8 cellular contexts compared by ENCODE assay signal in the genomic region with DNA sequence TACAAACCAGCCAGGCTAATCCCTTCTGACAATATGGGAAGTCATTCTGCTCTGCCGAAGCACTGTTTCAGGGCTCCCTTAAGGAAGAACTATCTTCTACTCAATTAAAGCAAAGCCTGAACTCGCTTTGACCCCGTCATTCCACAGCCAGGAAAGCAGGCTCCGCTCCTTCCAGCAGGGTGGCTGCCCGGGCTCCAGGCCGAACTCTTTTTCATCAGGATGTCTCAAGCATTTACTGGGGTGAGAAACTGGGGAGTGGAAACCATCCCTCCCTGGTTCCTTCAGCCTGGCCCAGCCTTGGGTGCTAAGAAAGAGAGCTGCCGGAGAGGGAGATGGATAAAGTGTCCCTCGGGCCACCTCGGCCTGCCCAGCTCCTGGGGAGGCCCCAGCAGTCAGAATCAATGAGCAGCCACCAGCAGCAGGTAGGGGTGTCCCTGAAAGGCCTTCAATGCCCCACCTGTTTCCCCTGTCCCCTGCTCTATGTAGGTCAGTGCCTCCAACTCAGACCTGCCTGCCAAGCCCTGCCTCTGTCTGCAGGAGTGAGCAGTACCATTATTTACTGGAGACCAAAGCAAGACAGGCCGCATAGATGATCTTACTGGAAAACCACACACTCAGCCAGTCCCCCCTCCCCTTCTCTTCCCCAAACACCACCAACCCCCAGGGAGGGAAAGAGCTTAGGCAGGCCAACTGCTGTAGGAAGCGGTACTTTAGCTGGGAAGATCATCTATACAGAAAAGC.
DNase-seq lines count a peak whose midpoint lies in the region; ATAC-seq and TF ChIP-seq lines count a peak whose summit lies in the region.

No MANE protein-coding gene starts in this region.

- H3K27me3 Mint-ChIP-seq in activated naive CD8-positive, alpha-beta T cell treated with anti-CD3 and anti-CD28 coated beads for 36 hours: no peaks in the 10 kb centered on the region

- peaks cover 2% of the 10 kb centered on the region for H3K4me1 Mint-ChIP-seq in activated naive CD8-positive, alpha-beta T cell treated with anti-CD3 and anti-CD28 coated beads for 36 hours

- no peak overlapping the region for H3K27ac Mint-ChIP-seq in activated naive CD8-positive, alpha-beta T cell treated with anti-CD3 and anti-CD28 coated beads for 36 hours

- H3K36me3 ChIP-seq in WERI-Rb-1 (no peaks in the 10 kb centered on the region), left lung (no peaks in the 10 kb centered on the region), tibial artery (no peaks in the 10 kb centered on the region)

- H3K4me1 ChIP-seq in left lung: peaks cover 35 to 71% of the 10 kb centered on the region in 2 donors
- H3K4me1 ChIP-seq in tibial artery: peaks cover 0 to 56% (median 42%) of the 10 kb centered on the region in 4 donors

- no peak for TF ChIP-seq CTCF in WERI-Rb-1 (IDR thresholded peaks at IDR 0.05; ENCODE audit: low read depth, low read length)
- TF ChIP-seq CTCF in left lung (IDR thresholded peaks at IDR 0.05): no peak
- TF ChIP-seq CTCF in tibial artery (IDR thresholded peaks at IDR 0.05): peak in 1 of 2 experiments; percentile 18

- H3K4me3 ChIP-seq in WERI-Rb-1 (ENCODE audit: low read depth, low read length) (peak overlapping the region; percentile 23), left lung (no peak overlapping the region), tibial artery (no peak overlapping the region)

- H3K27ac ChIP-seq in WERI-Rb-1 (peak overlapping the region; percentile 93), left lung (peak overlapping the region; percentile 2 to 7), tibial artery (peak overlapping the region; percentile 31 to 44)

- no peaks in the 10 kb centered on the region for H3K36me3 Mint-ChIP-seq in activated naive CD8-positive, alpha-beta T cell treated with anti-CD3 and anti-CD28 coated beads for 36 hours

- peak; percentile 34 for ATAC-seq in left lung
- ATAC-seq in HG02852 (IDR thresholded peaks at IDR 0.05; ENCODE audit: unreplicated experiment): no peak

- no peaks in the 10 kb centered on the region for H3K9me3 ChIP-seq in WERI-Rb-1 (ENCODE audit: severe bottlenecking)
- no peaks in the 10 kb centered on the region for H3K9me3 ChIP-seq in left lung
- no peaks in the 10 kb centered on the region for H3K9me3 ChIP-seq in tibial artery

- H3K27me3 ChIP-seq in WERI-Rb-1 (ENCODE audit: insufficient read depth, low read depth, severe bottlenecking) (no peaks in the 10 kb centered on the region), left lung (no peaks in the 10 kb centered on the region), tibial artery (no peaks in the 10 kb centered on the region)

- intact Hi-C loops in left lung (cut with DNase I): no loop called here
- intact Hi-C loops in tibial artery (cut with DNase I; ENCODE audit: low total_unique reads): no loop called here

- peak; percentile 63 for DNase-seq in NCI-H1092 treated with DMSO at 0.1 percent for 48 hours (lab: John Stamatoyannopoulos, UW)
- no peak for DNase-seq in NCI-H1092 (lab: John Stamatoyannopoulos, UW)
- DNase-seq in WERI-Rb-1: peak; percentile 79
- DNase-seq in left lung: no peak
- DNase-seq in tibial artery: peak; percentile 78 to 84
- no peak for DNase-seq in activated naive CD8-positive, alpha-beta T cell treated with anti-CD3 and anti-CD28 coated beads for 36 hours
- no peak for DNase-seq in activated effector memory CD4-positive, alpha-beta T cell treated with Interleukin-2 at 50 U/mL for 16 hours

- H3K4me3 Mint-ChIP-seq in activated naive CD8-positive, alpha-beta T cell treated with anti-CD3 and anti-CD28 coated beads for 36 hours: no peak overlapping the region

- no peaks in the 10 kb centered on the region for H3K9me3 Mint-ChIP-seq in activated naive CD8-positive, alpha-beta T cell treated with anti-CD3 and anti-CD28 coated beads for 36 hours

Comparison
In these comparisons a context has a peak if more than half of its experiments do, and no peak if none do; other contexts are left out.
1. DNase-seq: peak in NCI-H1092 treated with DMSO at 0.1 percent for 48 hours (single experiment), WERI-Rb-1 (single experiment) and tibial artery (2 of 2); none in NCI-H1092 (single experiment), left lung (0 of 2), activated naive CD8-positive, alpha-beta T cell treated with anti-CD3 and anti-CD28 coated beads for 36 hours (single experiment) and activated effector memory CD4-positive, alpha-beta T cell treated with Interleukin-2 at 50 U/mL for 16 hours (single experiment).
2. H3K27ac ChIP-seq: peak in every context shown above with its lines; median percentile 93 in WERI-Rb-1; 38 in tibial artery; 4 in left lung.